In the genomic region with DNA sequence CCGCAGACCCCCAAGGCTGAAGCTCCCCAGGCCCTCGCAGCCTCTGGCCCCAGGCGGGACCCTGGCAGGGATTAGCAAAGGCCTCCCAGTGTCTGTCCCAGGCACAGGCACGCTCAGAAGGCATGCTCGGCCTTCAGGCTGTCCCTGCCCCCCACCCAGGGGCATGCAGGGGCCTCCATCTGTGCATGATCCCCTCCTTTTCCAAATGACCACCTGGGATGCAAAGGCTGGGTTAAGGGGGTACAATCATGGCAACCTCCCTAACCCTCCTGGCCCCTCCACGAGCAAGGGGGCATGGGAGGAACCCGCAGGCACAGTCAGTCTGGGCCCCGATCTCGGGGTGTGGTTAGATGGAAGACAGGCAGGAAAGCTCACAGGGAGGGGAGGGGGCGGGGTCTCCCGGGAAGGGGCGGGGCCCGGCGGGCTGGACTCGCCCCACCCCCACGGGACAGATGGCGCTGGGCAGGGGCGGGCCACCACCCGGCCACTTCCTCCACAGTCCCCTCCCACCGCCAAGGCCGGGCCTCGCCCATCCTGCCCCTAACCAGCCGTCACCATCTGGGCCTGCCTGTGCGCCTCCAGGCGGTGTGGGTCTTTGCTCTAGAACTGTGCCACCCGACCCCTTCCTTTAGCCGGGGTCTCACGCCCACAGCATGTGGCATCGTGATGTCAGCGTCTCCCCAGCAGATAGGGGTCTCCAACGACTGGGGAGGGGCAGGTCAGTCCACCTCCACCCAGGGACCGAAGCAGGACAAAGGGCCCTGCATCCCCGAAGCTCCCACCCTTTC, we compare ENCODE assay signal across 8 cellular contexts. TPM values are rescaled to one million over a fixed set of nuclear protein-coding genes. Genes with fewer than 3 reads are reported as not detected.
DNase-seq lines count a peak whose midpoint lies in the region; FAIRE-seq and TF ChIP-seq lines count a peak whose summit lies in the region.

No MANE protein-coding gene starts in this region.

- H3K9ac ChIP-seq in liver (ENCODE audit: low read depth in 1 of 2, low read length in 2 of 2) = peak overlapping the region in 1 of 2 donors; percentile 76

- no peaks in the 10 kb centered on the region for H3K27me3 ChIP-seq in liver (ENCODE audit: control insufficient read depth in 4 of 4, insufficient read depth in 4 of 4, low read length in 3 of 4)

- WGBS in liver = 50% methylated on average over 33 of the region's 33 CpGs

- peak overlapping the region in 1 of 3 donors; percentile 7 for H3K4me3 ChIP-seq in liver (ENCODE audit: low read depth in 1 of 3, low read length in 3 of 3)

- no peak for TF ChIP-seq CTCF in liver (IDR thresholded peaks at IDR 0.05; ENCODE audit: low read depth, low read length, missing input control)

- TF ChIP-seq RAD21 in liver (IDR thresholded peaks at IDR 0.05) = no peak

- H3K27ac ChIP-seq in cingulate gyrus (ENCODE audit: low read depth, low read length) = peak overlapping the region; percentile 85
- peak overlapping the region; percentile 78 to 80 for H3K27ac ChIP-seq in liver (ENCODE audit: low read depth in 1 of 2, low read length in 2 of 2)

- DNase-seq in DMS153 treated with DMSO at 0.1 percent for 48 hours (lab: John Stamatoyannopoulos, UW; ENCODE audit: unreplicated experiment) = peak; percentile 24
- peak; percentile 99 for DNase-seq in H54 (ENCODE audit: insufficient read length, low spot score)
- DNase-seq in NCI-H2171 treated with DMSO at 0.1 percent for 48 hours (lab: John Stamatoyannopoulos, UW) = peak; percentile 92
- peak; percentile 81 for DNase-seq in activated CD4-positive, CD25-positive, alpha-beta regulatory T cell treated with anti-CD3 and anti-CD28 coated beads, Interleukin-2, amount 50 U/mL, for 72 hours
- peak; percentile 83 to 84 for DNase-seq in stimulated activated CD4-positive, alpha-beta T cell treated with anti-CD3 and anti-CD28 coated beads, Interleukin-4, amount 100 ng/mL, for 48 hours (ENCODE audit: low read depth in 2 of 2)
- DNase-seq in NCI-H1930 (lab: John Stamatoyannopoulos, UW) = no peak

- peak; percentile 60 for FAIRE-seq in H54 (lab: Jason Lieb, UNC)

- peaks cover 0 to 2% (median 0%) of the 10 kb centered on the region in 4 donors for H3K36me3 ChIP-seq in liver (ENCODE audit: control insufficient read depth in 4 of 4, insufficient read depth in 3 of 4, low read depth in 1 of 4, low read length in 3 of 4)

- H3K9me3 ChIP-seq in liver (ENCODE audit: control insufficient read depth in 4 of 4, low read length in 3 of 4) = no peaks in the 10 kb centered on the region

- TF ChIP-seq POLR2A in H54 (IDR thresholded peaks at IDR 0.05; ENCODE audit: low read depth, low read length) = no peak

- H3K4me1 ChIP-seq in liver (ENCODE audit: control insufficient read depth in 4 of 4, insufficient read depth in 4 of 4, low read length in 3 of 4) = peaks cover 33 to 60% (median 43%) of the 10 kb centered on the region in 4 donors

TF ChIP-seq in liver, 16 proteins besides CTCF, POLR2A, EP300 and RAD21:
- TF ChIP-seq HNF4G (IDR thresholded peaks at IDR 0.05) = no peak
- TF ChIP-seq, protein P1, sequence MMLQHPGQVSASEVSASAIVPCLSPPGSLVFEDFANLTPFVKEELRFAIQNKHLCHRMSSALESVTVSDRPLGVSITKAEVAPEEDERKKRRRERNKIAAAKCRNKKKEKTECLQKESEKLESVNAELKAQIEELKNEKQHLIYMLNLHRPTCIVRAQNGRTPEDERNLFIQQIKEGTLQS (IDR thresholded peaks at IDR 0.05) = no peak
- no peak for TF ChIP-seq NR2F2 (IDR thresholded peaks at IDR 0.05)
- TF ChIP-seq GABPA (IDR thresholded peaks at IDR 0.05 in 1 of 2, conservative IDR thresholded peaks at IDR 0.05 in 1 of 2) = no peak
- TF ChIP-seq SP1 (IDR thresholded peaks at IDR 0.05) = no peak
- TF ChIP-seq, protein P2, sequence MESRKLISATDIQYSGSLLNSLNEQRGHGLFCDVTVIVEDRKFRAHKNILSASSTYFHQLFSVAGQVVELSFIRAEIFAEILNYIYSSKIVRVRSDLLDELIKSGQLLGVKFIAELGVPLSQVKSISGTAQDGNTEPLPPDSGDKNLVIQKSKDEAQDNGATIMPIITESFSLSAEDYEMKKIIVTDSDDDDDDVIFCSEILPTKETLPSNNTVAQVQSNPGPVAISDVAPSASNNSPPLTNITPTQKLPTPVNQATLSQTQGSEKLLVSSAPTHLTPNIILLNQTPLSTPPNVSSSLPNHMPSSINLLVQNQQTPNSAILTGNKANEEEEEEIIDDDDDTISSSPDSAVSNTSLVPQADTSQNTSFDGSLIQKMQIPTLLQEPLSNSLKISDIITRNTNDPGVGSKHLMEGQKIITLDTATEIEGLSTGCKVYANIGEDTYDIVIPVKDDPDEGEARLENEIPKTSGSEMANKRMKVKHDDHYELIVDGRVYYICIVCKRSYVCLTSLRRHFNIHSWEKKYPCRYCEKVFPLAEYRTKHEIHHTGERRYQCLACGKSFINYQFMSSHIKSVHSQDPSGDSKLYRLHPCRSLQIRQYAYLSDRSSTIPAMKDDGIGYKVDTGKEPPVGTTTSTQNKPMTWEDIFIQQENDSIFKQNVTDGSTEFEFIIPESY (IDR thresholded peaks at IDR 0.05) = no peak
- no peak for TF ChIP-seq YY1 (IDR thresholded peaks at IDR 0.05)
- TF ChIP-seq MAX (IDR thresholded peaks at IDR 0.05) = no peak
- TF ChIP-seq FOXA2 (IDR thresholded peaks at IDR 0.05) = no peak
- TF ChIP-seq RXRA (IDR thresholded peaks at IDR 0.05) = no peak
- no peak for TF ChIP-seq FOXA1 (IDR thresholded peaks at IDR 0.05)
- no peak for TF ChIP-seq EGR1 (IDR thresholded peaks at IDR 0.05; ENCODE audit: low read depth in 2 of 2)
- no peak for TF ChIP-seq HNF4A (conservative IDR thresholded peaks at IDR 0.05)
- no peak for TF ChIP-seq REST (IDR thresholded peaks at IDR 0.05)
- no peak for TF ChIP-seq TAF1 (conservative IDR thresholded peaks at IDR 0.05)
- no peak for TF ChIP-seq JUND (IDR thresholded peaks at IDR 0.05)

RNA-seq across cellular contexts. Expression of gene REXO1, which starts 7.0 kb away (rescaled TPM):
- total RNA-seq in liver = 10 to 100 TPM in 1 of 2 donors, 1 to 10 TPM in 1; 8.3 to 11.5 TPM
- polyA plus RNA-seq in liver = 10 to 100 TPM in 1 of 2 donors, 1 to 10 TPM in 1; 2.0 to 10.0 TPM

RNA-seq across cellular contexts. Expression of gene KLF16, which starts 8.1 kb away (rescaled TPM):
- total RNA-seq in liver = 1 to 10 TPM; 4.4 to 7.6 TPM
- 10 to 100 TPM in 1 of 2 donors, 1 to 10 TPM in 1; 1.2 to 14.8 TPM for polyA plus RNA-seq in liver

RNA-seq across cellular contexts. Expression of gene ABHD17A, which starts 30.1 kb away (rescaled TPM):
- 10 to 100 TPM; 25.4 to 28.6 TPM for total RNA-seq in liver
- polyA plus RNA-seq in liver = 10 to 100 TPM in 1 of 2 donors, 1 to 10 TPM in 1; 8.1 to 30.2 TPM

RNA-seq across cellular contexts. Expression of gene ATP8B3, which starts 43.2 kb away (rescaled TPM):
- total RNA-seq in liver = 1 to 10 TPM in 1 of 2 donors, under 1 TPM in 1; 0.50 to 3.1 TPM
- under 1 TPM; 0.42 to 0.53 TPM for polyA plus RNA-seq in liver

RNA-seq across cellular contexts. Expression of gene ADAT3, which starts 50.0 kb away (rescaled TPM):
- total RNA-seq in liver = 1 to 10 TPM; 1.3 to 3.3 TPM
- 1 to 10 TPM; 1.4 to 2.8 TPM for polyA plus RNA-seq in liver

Comparison
In these comparisons a context has a peak if more than half of its experiments do, and no peak if none do; other contexts are left out.
1. DNase-seq: peak in DMS153 treated with DMSO at 0.1 percent for 48 hours (single experiment), H54 (single experiment), NCI-H2171 treated with DMSO at 0.1 percent for 48 hours (single experiment), activated CD4-positive, CD25-positive, alpha-beta regulatory T cell treated with anti-CD3 and anti-CD28 coated beads, Interleukin-2, amount 50 U/mL, for 72 hours (single experiment) and stimulated activated CD4-positive, alpha-beta T cell treated with anti-CD3 and anti-CD28 coated beads, Interleukin-4, amount 100 ng/mL, for 48 hours (2 of 2); none in NCI-H1930 (0 of 2).